ENCODE assay signal across 32 cellular contexts in genomic region chr7:122867471-122867980, GRCh38. TPM values are rescaled to one million over a fixed set of nuclear protein-coding genes. Genes with fewer than 3 reads are reported as not detected.
"Had no signal": no experiment of that assay in that cellular context is flagged by ENCODE, and none has a peak within 500 bp of the region (broad histone marks: within the 10 kb centered on the region; RNA-seq: fewer than 3 reads in every experiment).

No MANE protein-coding gene starts in this region.

- H3K27me3 ChIP-seq: neutrophil, pancreas, spleen, suprapubic skin, testis, tibial artery, transverse colon, upper lobe of right lung, uterus had no signal

- H3K36me3 Mint-ChIP-seq: stimulated activated memory B cell treated with anti-CD40 and anti-IgM and Interleukin-4, amounts not matched to agents 10 μg/mL and 1 μg/mL and 100 μg/mL, for 72 hours; type B pancreatic cell had no signal

- H3K27ac ChIP-seq: neutrophil, pancreas, psoas muscle, spleen, suprapubic skin, testis, tibial artery, transverse colon, upper lobe of right lung, uterus had no signal

- H3K27ac Mint-ChIP-seq: naive thymus-derived CD8-positive, alpha-beta T cell; natural killer cell treated with Interleukin-12 subunit alpha and Interleukin-12 subunit beta and Interleukin-15 and Interleukin-18, amount 100 ng/mL, for 72 hours; nephron progenitor cell; progenitor cell of endocrine pancreas; stimulated activated memory B cell treated with anti-CD40 and anti-IgM and Interleukin-4, amounts not matched to agents 10 μg/mL and 1 μg/mL and 100 μg/mL, for 72 hours; stimulated activated naive CD8-positive, alpha-beta T cell treated with anti-CD3 and anti-CD28 coated beads, Interleukin-15, amount 100 ng/mL, for 72 hours; type B pancreatic cell had no signal

- H3K27me3 Mint-ChIP-seq: natural killer cell treated with Interleukin-12 subunit alpha and Interleukin-12 subunit beta and Interleukin-15 and Interleukin-18, amount 100 ng/mL, for 72 hours; progenitor cell of endocrine pancreas; stimulated activated memory B cell treated with anti-CD40 and anti-IgM and Interleukin-4, amounts not matched to agents 10 μg/mL and 1 μg/mL and 100 μg/mL, for 72 hours; stimulated activated naive CD8-positive, alpha-beta T cell treated with anti-CD3 and anti-CD28 coated beads, Interleukin-15, amount 100 ng/mL, for 72 hours; type B pancreatic cell had no signal

- DNase-seq: naive thymus-derived CD8-positive, alpha-beta T cell; nephron progenitor cell; nucleus accumbens; pancreas; posterior cingulate gyrus; psoas muscle; right cardiac atrium; spleen; stimulated activated CD4-positive, alpha-beta T cell treated with anti-CD3 and anti-CD28 coated beads, Interleukin-12 subunit alpha, Interleukin-12 subunit beta, amount 100 ng/mL, for 4 hours; stimulated activated CD4-positive, alpha-beta T cell treated with anti-CD3 and anti-CD28 coated beads, Interleukin-1b, Interleukin-23, amount 100 ng/mL, for 48 hours; stimulated activated CD4-positive, alpha-beta T cell treated with anti-CD3 and anti-CD28 coated beads, Interleukin-4, amount 100 ng/mL, for 1 hour; stimulated activated CD4-positive, alpha-beta T cell treated with anti-CD3 and anti-CD28 coated beads, Interleukin-4, amount 100 ng/mL, for 4 hours; stimulated activated CD8-positive, alpha-beta memory T cell treated with anti-CD3 and anti-CD28 coated beads, Interleukin-4, amount 100 ng/mL, for 48 hours; stimulated activated naive CD4-positive, alpha-beta T cell; stimulated activated naive CD8-positive, alpha-beta T cell treated with anti-CD3 and anti-CD28 coated beads, Interleukin-15, amount 100 ng/mL, for 72 hours; stimulated activated naive CD8-positive, alpha-beta T cell treated with anti-CD3 and anti-CD28 coated beads, Interleukin-15, Interleukin-2, amounts not matched to agents 100 U/mL and 50 U/mL, for 24 hours; substantia nigra; testis; tibial artery; transverse colon; upper lobe of right lung; uterus had no signal

- H3K4me3 ChIP-seq: pancreas, psoas muscle, skin epidermis, smooth muscle cell, spleen, suprapubic skin, testis, tibial artery, transverse colon, upper lobe of right lung, uterus had no signal

- H3K9me3 ChIP-seq: neutrophil, testis had no signal

- H3K4me3 Mint-ChIP-seq: naive thymus-derived CD8-positive, alpha-beta T cell; natural killer cell treated with Interleukin-12 subunit alpha and Interleukin-12 subunit beta and Interleukin-15 and Interleukin-18, amount 100 ng/mL, for 72 hours; nephron progenitor cell; neural crest cell; stimulated activated memory B cell treated with anti-CD40 and anti-IgM and Interleukin-4, amounts not matched to agents 10 μg/mL and 1 μg/mL and 100 μg/mL, for 72 hours; stimulated activated naive CD8-positive, alpha-beta T cell treated with anti-CD3 and anti-CD28 coated beads, Interleukin-15, amount 100 ng/mL, for 72 hours; type B pancreatic cell had no signal

- H3K4me1 ChIP-seq: pancreas, psoas muscle, spleen, suprapubic skin, testis, transverse colon, upper lobe of right lung, uterus had no signal

- ATAC-seq: naive thymus-derived CD8-positive, alpha-beta T cell; natural killer cell treated with Interleukin-12 subunit alpha and Interleukin-12 subunit beta and Interleukin-15 and Interleukin-18, amount 100 ng/mL, for 72 hours; pancreas; psoas muscle; sciatic nerve; stimulated activated memory B cell treated with anti-CD40 and anti-IgM and Interleukin-4, amounts not matched to agents 10 μg/mL and 1 μg/mL and 100 μg/mL, for 72 hours; stimulated activated naive CD8-positive, alpha-beta T cell treated with anti-CD3 and anti-CD28 coated beads, Interleukin-15, amount 100 ng/mL, for 72 hours; stimulated activated naive CD8-positive, alpha-beta T cell treated with anti-CD3 and anti-CD28 coated beads, Interleukin-15, Interleukin-2, amounts not matched to agents 100 U/mL and 50 U/mL, for 24 hours; upper lobe of right lung had no signal

- H3K4me1 Mint-ChIP-seq: naive thymus-derived CD8-positive, alpha-beta T cell; neural crest cell; stimulated activated memory B cell treated with anti-CD40 and anti-IgM and Interleukin-4, amounts not matched to agents 10 μg/mL and 1 μg/mL and 100 μg/mL, for 72 hours; stimulated activated naive CD8-positive, alpha-beta T cell treated with anti-CD3 and anti-CD28 coated beads, Interleukin-15, amount 100 ng/mL, for 72 hours had no signal

- H3K36me3 ChIP-seq: neutrophil, pancreas, spleen, suprapubic skin, tibial artery, upper lobe of right lung, uterus had no signal

RNA-seq across cellular contexts. Expression of gene CADPS2, which starts 18.7 kb away (rescaled TPM):
- total RNA-seq: naive thymus-derived CD8-positive, alpha-beta T cell; natural killer cell treated with Interleukin-12 subunit alpha and Interleukin-12 subunit beta and Interleukin-15 and Interleukin-18, amount 100 ng/mL, for 72 hours had no signal
